8 cellular contexts compared by ENCODE assay signal in the genomic region with DNA sequence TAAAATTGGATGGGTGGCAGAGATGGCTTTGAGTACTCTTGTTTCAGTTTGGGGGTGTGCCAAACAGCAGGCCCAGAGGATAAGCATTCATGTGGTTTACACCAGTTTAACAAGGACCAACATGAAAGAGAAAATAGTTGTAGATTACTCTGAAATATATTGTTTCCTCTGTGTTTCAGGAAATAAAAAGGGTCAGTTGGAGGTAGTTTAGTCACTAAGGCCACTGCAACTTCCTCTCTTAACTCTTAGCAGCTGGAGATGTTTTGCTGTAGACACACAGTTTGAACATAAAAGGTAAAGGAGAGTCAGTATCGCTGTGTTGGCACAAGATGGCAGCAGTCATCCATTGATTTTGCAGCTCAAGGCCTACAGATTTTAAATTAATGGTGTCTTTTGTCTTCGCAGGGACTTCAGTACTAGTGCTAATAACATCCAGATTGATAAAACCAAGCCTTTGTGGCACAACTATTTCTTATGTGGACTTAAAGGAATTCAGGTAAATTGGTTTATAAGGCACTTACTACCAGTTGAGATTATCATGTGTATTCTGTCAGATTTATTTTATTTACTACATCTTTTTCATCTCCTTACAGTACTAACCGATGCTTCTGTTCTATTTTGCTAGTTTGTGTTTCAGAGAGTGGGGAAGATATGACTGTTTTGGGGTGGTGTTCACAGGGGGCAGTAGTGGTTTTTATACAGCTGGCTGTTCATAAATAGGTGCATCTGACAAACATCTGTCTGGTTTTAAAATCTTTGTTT.
A peak's percentile ranks its signal among the peaks of the same experiment; 100 is the strongest.
DNase-seq lines count a peak whose midpoint lies in the region; ATAC-seq, FAIRE-seq and TF ChIP-seq lines count a peak whose summit lies in the region.

No MANE protein-coding gene starts in this region.

- no peaks in the 10 kb centered on the region for H3K9me3 ChIP-seq in OCI-LY3 (ENCODE audit: insufficient read depth, low read length)
- no peaks in the 10 kb centered on the region for H3K9me3 ChIP-seq in osteoblast (ENCODE audit: low read depth, low read length)

- H3K4me3 ChIP-seq in OCI-LY3 (ENCODE audit: low read length) (no peak overlapping the region), osteoblast (ENCODE audit: insufficient read depth, low read length) (no peak overlapping the region)

- no peak overlapping the region for H3K9ac ChIP-seq in OCI-LY3 (ENCODE audit: low read length)

- TF ChIP-seq CTCF in OCI-LY3 (IDR thresholded peaks at IDR 0.05; ENCODE audit: low read depth, low read length) (peak; percentile 86), osteoblast (IDR thresholded peaks at IDR 0.05; ENCODE audit: extremely low read depth, low read depth, low read length) (peak; percentile 86)

- DNase-seq in DMS153 (lab: John Stamatoyannopoulos, UW), result peak; percentile 9
- peak; percentile 27 to 49 for DNase-seq in activated T-cell treated with anti-CD3 and anti-CD28 coated beads, Interleukin-2, amount 50 U/mL, for 48 hours
- peak; percentile 24 to 37 for DNase-seq in frontal cortex (ENCODE audit: low spot score in 2 of 2)
- DNase-seq in osteoblast (ENCODE audit: insufficient read length, low spot score, missing footprints), result peak; percentile 87

- peak; percentile 58 for FAIRE-seq in frontal cortex (lab: Jason Lieb, UNC)

- no peaks in the 10 kb centered on the region for H4K20me1 ChIP-seq in OCI-LY3 (ENCODE audit: insufficient read depth, low read length)
- no peaks in the 10 kb centered on the region for H4K20me1 ChIP-seq in osteoblast (ENCODE audit: insufficient read depth, low read length)

- H3K36me3 ChIP-seq in OCI-LY3 (replicated peaks; ENCODE audit: low read depth, low read length), result peaks cover 3% of the 10 kb centered on the region
- H3K36me3 ChIP-seq in osteoblast (ENCODE audit: insufficient read depth, low read length), result peaks cover 10% of the 10 kb centered on the region

- H3K27ac ChIP-seq in OCI-LY3 (ENCODE audit: low read length) (no peak overlapping the region), osteoblast (ENCODE audit: low read depth, low read length) (peak overlapping the region; percentile 19)

- H3K27me3 ChIP-seq in OCI-LY3 (ENCODE audit: low read depth, low read length) (no peaks in the 10 kb centered on the region), osteoblast (ENCODE audit: insufficient read depth, low read length) (no peaks in the 10 kb centered on the region)

- H3K4me1 ChIP-seq in OCI-LY3 (ENCODE audit: low read length), result peaks cover 20% of the 10 kb centered on the region
- peaks cover 26% of the 10 kb centered on the region for H3K4me1 ChIP-seq in osteoblast (ENCODE audit: insufficient read depth, low read length)

- H3K79me2 ChIP-seq in OCI-LY3 (ENCODE audit: low read length) (no peaks in the 10 kb centered on the region), osteoblast (ENCODE audit: insufficient read depth, low read length) (peaks cover 10% of the 10 kb centered on the region)

- peak; percentile 88 for ATAC-seq in GM19455 (IDR thresholded peaks at IDR 0.05; ENCODE audit: unreplicated experiment)
- ATAC-seq in HG03565 (IDR thresholded peaks at IDR 0.05; ENCODE audit: unreplicated experiment), result peak; percentile 85
- no peak for ATAC-seq in GM21717 (IDR thresholded peaks at IDR 0.05; ENCODE audit: unreplicated experiment)

- no peak overlapping the region for H2AFZ ChIP-seq in OCI-LY3 (ENCODE audit: low read depth, low read length)
- H2AFZ ChIP-seq in osteoblast (ENCODE audit: low read length), result no peak overlapping the region

- H3K4me2 ChIP-seq in OCI-LY3 (ENCODE audit: low read length) (no peak overlapping the region), osteoblast (ENCODE audit: insufficient read depth, low read length) (no peak overlapping the region)

Comparison
In these comparisons a context has a peak if more than half of its experiments do, and no peak if none do; other contexts are left out.
1. DNase-seq: peak in every context shown above with its lines; median percentile 87 in osteoblast; 38 in activated T-cell treated with anti-CD3 and anti-CD28 coated beads, Interleukin-2, amount 50 U/mL, for 48 hours; 30 in frontal cortex; 9 in DMS153.